Comparison of ENCODE assay signal across 5 cellular contexts in genomic region chr14:94630396-94630795, GRCh38. TPM values are rescaled to one million over a fixed set of nuclear protein-coding genes. Genes with fewer than 3 reads are reported as not detected.
"Had no signal": no experiment of that assay in that cellular context is flagged by ENCODE, and none has a peak within 500 bp of the region (broad histone marks: within the 10 kb centered on the region; RNA-seq: fewer than 3 reads in every experiment).

No MANE protein-coding gene starts in this region.

- DNase-seq: GM23248, GOT3, H7, IMR-90, KBM-7 had no signal

RNA-seq across cellular contexts. Expression of gene SERPINA3, which starts 18.2 kb away (rescaled TPM):
- total RNA-seq: H7 had no signal

RNA-seq across cellular contexts. Expression of gene SERPINA5, which starts 49.2 kb away (rescaled TPM):
- total RNA-seq: GM23248, IMR-90 had no signal
